26 cellular contexts compared by ENCODE assay signal in genomic region chr17:63579633-63580032, GRCh38. TPM values are rescaled to one million over a fixed set of nuclear protein-coding genes. Genes with fewer than 3 reads are reported as not detected.
A peak's percentile ranks its signal among the peaks of the same experiment; 100 is the strongest.
DNase-seq lines count a peak whose midpoint lies in the region; ATAC-seq and TF ChIP-seq lines count a peak whose summit lies in the region.
"Had no signal": no experiment of that assay in that cellular context is flagged by ENCODE, and none has a peak within 500 bp of the region (broad histone marks: within the 10 kb centered on the region; RNA-seq: fewer than 3 reads in every experiment).

No MANE protein-coding gene starts in this region.

- H3K9ac ChIP-seq in endodermal cell (ENCODE audit: extremely low read depth, low read length, poor library complexity, severe bottlenecking) (no peak overlapping the region), mesenchymal stem cell (ENCODE audit: low read length) (no peak overlapping the region)

- ATAC-seq in CD4-positive, alpha-beta T cell (ENCODE audit: poor library complexity) = no peak
- ATAC-seq in HG02610 (IDR thresholded peaks at IDR 0.05; ENCODE audit: unreplicated experiment) = no peak

- no peak overlapping the region for H4K8ac ChIP-seq in mesenchymal stem cell (ENCODE audit: low read length)

- H3K9me3 ChIP-seq in CD4-positive, alpha-beta T cell (ENCODE audit: control insufficient read depth, low read length) = no peaks in the 10 kb centered on the region
- H3K9me3 ChIP-seq in endodermal cell (ENCODE audit: control insufficient read depth, low read length) (no peaks in the 10 kb centered on the region), mesenchymal stem cell (ENCODE audit: control insufficient read depth, low read length) (no peaks in the 10 kb centered on the region)
- H3K9me3 ChIP-seq: BE2C, breast epithelium, colonic mucosa, SJCRH30, transverse colon had no signal

- H2BK12ac ChIP-seq in mesenchymal stem cell (ENCODE audit: low read length in 2 of 2) = no peak overlapping the region

- no peaks in the 10 kb centered on the region for H3K9me3 Mint-ChIP-seq in CD4-positive, alpha-beta T cell
- H3K9me3 Mint-ChIP-seq in endodermal cell = no peaks in the 10 kb centered on the region
- H3K9me3 Mint-ChIP-seq: activated naive CD4-positive, alpha-beta T cell treated with anti-CD3 and anti-CD28 coated beads, Interleukin-2, amount 10 ng/mL, durations not matched to agents 7 days and 5 days had no signal

- H2AK5ac ChIP-seq in mesenchymal stem cell (ENCODE audit: low read length, severe bottlenecking) = no peak overlapping the region

- H2BK15ac ChIP-seq in mesenchymal stem cell (ENCODE audit: low read depth, poor library complexity, severe bottlenecking) = no peak overlapping the region

- H3K79me1 ChIP-seq in mesenchymal stem cell (replicated peaks; ENCODE audit: low read length, poor library complexity, severe bottlenecking) = peaks cover 53% of the 10 kb centered on the region

- H3K4me1 Mint-ChIP-seq in CD4-positive, alpha-beta T cell (ENCODE audit: low read depth) = peaks cover 30% of the 10 kb centered on the region
- peaks cover 14% of the 10 kb centered on the region for H3K4me1 Mint-ChIP-seq in endodermal cell

- H3K23ac ChIP-seq in mesenchymal stem cell (ENCODE audit: low read length in 2 of 2) = no peak overlapping the region

- H3K27me3 Mint-ChIP-seq in CD4-positive, alpha-beta T cell = no peaks in the 10 kb centered on the region
- H3K27me3 Mint-ChIP-seq in endodermal cell (ENCODE audit: insufficient read depth) = no peaks in the 10 kb centered on the region
- H3K27me3 Mint-ChIP-seq: activated naive CD4-positive, alpha-beta T cell treated with anti-CD3 and anti-CD28 coated beads, Interleukin-2, amount 10 ng/mL, durations not matched to agents 7 days and 5 days had no signal

- no peaks in the 10 kb centered on the region for H3K27me3 ChIP-seq in CD4-positive, alpha-beta T cell (ENCODE audit: control insufficient read depth, insufficient read depth, low read length)
- H3K27me3 ChIP-seq in endodermal cell (ENCODE audit: control insufficient read depth, insufficient read depth, low read length, poor library complexity, severe bottlenecking) (no peaks in the 10 kb centered on the region), mesenchymal stem cell (ENCODE audit: control insufficient read depth in 1 of 2, insufficient read depth in 1 of 2, low read length in 2 of 2) (no peaks in the 10 kb centered on the region)
- H3K27me3 ChIP-seq: BE2C, breast epithelium, colonic mucosa, SJCRH30, transverse colon had no signal

- DNase-seq in CD4-positive, alpha-beta T cell = no peak
- DNase-seq in NCI-H510A (lab: John Stamatoyannopoulos, UW) (peak; percentile 69), endodermal cell (peak; percentile 49), mesenchymal stem cell (no peak), NCI-H69 (lab: John Stamatoyannopoulos, UW) (no peak), hippocampal formation (lab: John Stamatoyannopoulos, UW) (no peak)
- DNase-seq in stimulated activated CD4-positive, alpha-beta T cell treated with anti-CD3 and anti-CD28 coated beads, Interleukin-4, amount 100 ng/mL, for 24 hours = no peak
- DNase-seq: activated CD4-positive, alpha-beta T cell treated with anti-CD3 and anti-CD28 coated beads for 4 hours; activated naive CD4-positive, alpha-beta T cell treated with anti-CD3 and anti-CD28 coated beads, Interleukin-2, amount 10 ng/mL, durations not matched to agents 7 days and 5 days; activated T-cell treated with anti-CD3 and anti-CD28 coated beads, Interleukin-2, amount 50 U/mL, for 48 hours; amniotic stem cell; BE2C; Calu3; colonic mucosa; mammary epithelial cell; NCI-H1105; NCI-H2029 treated with DMSO at 0.1 percent for 48 hours; NCI-H446; SJCRH30; T-helper 1 cell; transverse colon had no signal

- H3K36me3 ChIP-seq in endodermal cell (ENCODE audit: control insufficient read depth, insufficient read depth, low read length) (peaks cover 42% of the 10 kb centered on the region), mesenchymal stem cell (ENCODE audit: control insufficient read depth in 1 of 2, insufficient read depth in 2 of 2, low read depth in 1 of 2, low read length in 2 of 2) (peaks cover 31 to 56% of the 10 kb centered on the region in 2 experiments)

- WGBS in endodermal cell (ENCODE audit: insufficient coverage in 1 of 2, insufficient read length in 1 of 2), 2 experiments = 88 to 90% methylated on average over 9 to 11 of the region's 11 CpGs
- 92% methylated on average over 10 of the region's 11 CpGs for WGBS in mesenchymal stem cell

- H3K4me1 ChIP-seq in endodermal cell (ENCODE audit: control insufficient read depth, insufficient read depth, low read length) (no peaks in the 10 kb centered on the region), mesenchymal stem cell (ENCODE audit: control insufficient read depth, insufficient read depth, low read depth, low read length) (peaks cover 9% of the 10 kb centered on the region)
- H3K4me1 ChIP-seq: BE2C, breast epithelium, colonic mucosa, SJCRH30, transverse colon had no signal

- H2BK5ac ChIP-seq in mesenchymal stem cell (ENCODE audit: low read depth, low read length, poor library complexity, severe bottlenecking) = no peak overlapping the region

- no peak overlapping the region for H3K14ac ChIP-seq in mesenchymal stem cell (ENCODE audit: low read length in 2 of 2)

- no peak overlapping the region for H3K4ac ChIP-seq in mesenchymal stem cell (ENCODE audit: low read depth in 1 of 2, low read length in 2 of 2)

- no peak overlapping the region for H3K4me3 Mint-ChIP-seq in CD4-positive, alpha-beta T cell
- H3K4me3 Mint-ChIP-seq in endodermal cell = no peak overlapping the region
- H3K4me3 Mint-ChIP-seq: activated naive CD4-positive, alpha-beta T cell treated with anti-CD3 and anti-CD28 coated beads, Interleukin-2, amount 10 ng/mL, durations not matched to agents 7 days and 5 days had no signal

- no peak overlapping the region for H3K18ac ChIP-seq in mesenchymal stem cell (ENCODE audit: low read depth in 1 of 2, low read length in 2 of 2)

- H3K4me2 ChIP-seq in mesenchymal stem cell (ENCODE audit: low read length, poor library complexity, severe bottlenecking) = no peak overlapping the region

- H3K27ac Mint-ChIP-seq in CD4-positive, alpha-beta T cell = peak overlapping the region; percentile 39
- peak overlapping the region; percentile 77 for H3K27ac Mint-ChIP-seq in endodermal cell
- H3K27ac Mint-ChIP-seq: activated naive CD4-positive, alpha-beta T cell treated with anti-CD3 and anti-CD28 coated beads, Interleukin-2, amount 10 ng/mL, durations not matched to agents 7 days and 5 days had no signal

- no peak for TF ChIP-seq CTCF in CD4-positive, alpha-beta T cell (IDR thresholded peaks at IDR 0.05)
- TF ChIP-seq CTCF in endodermal cell (conservative IDR thresholded peaks at IDR 0.05) = no peak

- no peak overlapping the region for H3K4me3 ChIP-seq in endodermal cell (ENCODE audit: low read length)
- no peak overlapping the region for H3K4me3 ChIP-seq in mesenchymal stem cell (ENCODE audit: insufficient read depth in 1 of 2, low read depth in 1 of 2, low read length in 2 of 2)
- H3K4me3 ChIP-seq: breast epithelium, colonic mucosa, SJCRH30, transverse colon had no signal

- intact Hi-C loops in CD4-positive, alpha-beta T cell (cut with DNase I, micrococcal nuclease) = no loop called here

- H3K27ac ChIP-seq in CD4-positive, alpha-beta T cell (ENCODE audit: low read depth, low read length) = no peak overlapping the region
- H3K27ac ChIP-seq in endodermal cell (ENCODE audit: low read depth, low read length) = no peak overlapping the region
- peak overlapping the region; percentile 34 for H3K27ac ChIP-seq in mesenchymal stem cell (ENCODE audit: low read length, poor library complexity, severe bottlenecking)
- H3K27ac ChIP-seq: breast epithelium, colonic mucosa, SJCRH30, transverse colon had no signal

- CTCF ChIA-PET in CD4-positive, alpha-beta T cell (lab: Charles Lee) = interaction anchor here (0.7 kb wide), 1 partner anchor 115 kb away, joined by 3 read pairs; no protein-coding TSS in a partner anchor

- H3K36me3 Mint-ChIP-seq in CD4-positive, alpha-beta T cell (ENCODE audit: low read depth) = peaks cover 84% of the 10 kb centered on the region
- peaks cover 39% of the 10 kb centered on the region for H3K36me3 Mint-ChIP-seq in endodermal cell (ENCODE audit: low read depth)

- H2BK120ac ChIP-seq in mesenchymal stem cell (ENCODE audit: low read depth, low read length) = no peak overlapping the region

- no peak overlapping the region for H2AFZ ChIP-seq in mesenchymal stem cell (ENCODE audit: low read depth, low read length)

- POLR2A ChIA-PET in CD4-positive, alpha-beta T cell (lab: Charles Lee) = no interaction called here

- no peak overlapping the region for H4K91ac ChIP-seq in mesenchymal stem cell (ENCODE audit: low read length)

RNA-seq across cellular contexts. Expression of gene TACO1, which starts 21.1 kb away (rescaled TPM):
- 10 to 100 TPM; 11.3 to 13.2 TPM for total RNA-seq in CD4-positive, alpha-beta T cell
- 10 to 100 TPM; 19.6 to 20.3 TPM for total RNA-seq in endodermal cell
- polyA plus RNA-seq in endodermal cell (2013, experiment 1 of 2) = 17.6 TPM
- polyA plus RNA-seq in endodermal cell (2013, experiment 2 of 2) = 21.2 TPM
- polyA plus RNA-seq in mesenchymal stem cell (2013, experiment 1 of 2) = 15.9 TPM
- polyA plus RNA-seq in mesenchymal stem cell (2013, experiment 2 of 2) = 15.5 TPM

RNA-seq across cellular contexts. Expression of gene DCAF7, which starts 29.4 kb away (rescaled TPM):
- 10 to 100 TPM; 11.3 to 11.9 TPM for total RNA-seq in CD4-positive, alpha-beta T cell
- 100 to 1,000 TPM in 1 of 2 donors, 10 to 100 TPM in 1; 96.0 to 114 TPM for total RNA-seq in endodermal cell
- polyA plus RNA-seq in endodermal cell (2013, experiment 1 of 2) = 105 TPM
- 92.5 TPM for polyA plus RNA-seq in endodermal cell (2013, experiment 2 of 2)
- 51.6 TPM for polyA plus RNA-seq in mesenchymal stem cell (2013, experiment 1 of 2)
- 50.7 TPM for polyA plus RNA-seq in mesenchymal stem cell (2013, experiment 2 of 2)

RNA-seq across cellular contexts. Expression of gene MAP3K3, which starts 42.6 kb away (rescaled TPM):
- total RNA-seq in CD4-positive, alpha-beta T cell = 10 to 100 TPM; 75.8 to 78.1 TPM
- 10 to 100 TPM; 19.9 to 23.3 TPM for total RNA-seq in endodermal cell
- 16.3 TPM for polyA plus RNA-seq in endodermal cell (2013, experiment 1 of 2)
- 18.4 TPM for polyA plus RNA-seq in endodermal cell (2013, experiment 2 of 2)
- 16.9 TPM for polyA plus RNA-seq in mesenchymal stem cell (2013, experiment 1 of 2)
- 17.1 TPM for polyA plus RNA-seq in mesenchymal stem cell (2013, experiment 2 of 2)

RNA-seq across cellular contexts. Expression of gene KCNH6, which starts 56.5 kb away (rescaled TPM):
- total RNA-seq in CD4-positive, alpha-beta T cell = not detected
- total RNA-seq in endodermal cell = under 1 TPM; 0.79 to 0.95 TPM
- 0.46 TPM for polyA plus RNA-seq in endodermal cell (2013, experiment 1 of 2)
- polyA plus RNA-seq in endodermal cell (2013, experiment 2 of 2) = 0.29 TPM
- polyA plus RNA-seq in mesenchymal stem cell (2013, experiment 1 of 2) = 0.04 TPM
- 0.03 TPM for polyA plus RNA-seq in mesenchymal stem cell (2013, experiment 2 of 2)
- total RNA-seq: A673, breast epithelium, Calu3, fibroblast of lung, mammary epithelial cell, SJCRH30 had no signal
- polyA plus RNA-seq: fibroblast of lung, keratinocyte, mammary epithelial cell had no signal

Comparison
In these comparisons a context has a peak if more than half of its experiments do, and no peak if none do; other contexts are left out.
1. DNase-seq: peak in NCI-H510A (single experiment) and endodermal cell (single experiment); none in CD4-positive, alpha-beta T cell (0 of 10), mesenchymal stem cell (single experiment), NCI-H69 (single experiment), stimulated activated CD4-positive, alpha-beta T cell treated with anti-CD3 and anti-CD28 coated beads, Interleukin-4, amount 100 ng/mL, for 24 hours (single experiment) and hippocampal formation (0 of 2).
2. RNA of gene DCAF7, which starts 29.4 kb away (total RNA-seq): 96.0 to 114 TPM in endodermal cell; 11.3 to 11.9 TPM in CD4-positive, alpha-beta T cell; every median in the first group is over 4 times any median in the second.